Comparison of ENCODE assay signal across 23 cellular contexts in genomic region chr5:25090818-25091217, GRCh38.
"Had no signal": no experiment of that assay in that cellular context is flagged by ENCODE, and none has a peak within 500 bp of the region (broad histone marks: within the 10 kb centered on the region; RNA-seq: fewer than 3 reads in every experiment).

No MANE protein-coding gene starts in this region.

- DNase-seq: dermis blood vessel endothelial cell; foreskin melanocyte; head of caudate nucleus; left colon; left ventricle myocardium superior; mesenchymal stem cell; midbrain; nucleus accumbens; ovary; sigmoid colon; stimulated activated CD4-positive, alpha-beta T cell treated with anti-CD3 and anti-CD28 coated beads, Interleukin-2, amount 100 ng/mL, for 24 hours; stimulated activated CD4-positive, alpha-beta T cell treated with anti-CD3 and anti-CD28 coated beads, Interleukin-4, amount 100 ng/mL, for 4 hours; stimulated activated naive CD4-positive, alpha-beta T cell; stomach; thyroid gland had no signal

- H3K9me3 Mint-ChIP-seq: neural progenitor cell, type B pancreatic cell had no signal

- H3K9ac ChIP-seq: neural progenitor cell had no signal

- H3K79me2 ChIP-seq: hepatocyte had no signal

- H3K36me3 Mint-ChIP-seq: neural progenitor cell, type B pancreatic cell had no signal

- H3K27ac Mint-ChIP-seq: natural killer cell treated with Interleukin-12 subunit alpha and Interleukin-12 subunit beta and Interleukin-15 and Interleukin-18, amount 100 ng/mL, for 72 hours; neural progenitor cell; type B pancreatic cell had no signal

- H3K4me1 ChIP-seq: neural progenitor cell, right atrium auricular region, sigmoid colon, stomach, suprapubic skin, thyroid gland had no signal

- ATAC-seq: left colon; left ventricle myocardium superior; natural killer cell treated with Interleukin-12 subunit alpha and Interleukin-12 subunit beta and Interleukin-15 and Interleukin-18, amount 100 ng/mL, for 72 hours had no signal

- H3K27ac ChIP-seq: hepatocyte, neural progenitor cell, ovary, right atrium auricular region, sigmoid colon, skin epidermis, stomach, suprapubic skin, thyroid gland had no signal

- H3K36me3 ChIP-seq: neural progenitor cell, ovary, right atrium auricular region, sigmoid colon, stomach, suprapubic skin, thyroid gland had no signal

- H3K9me3 ChIP-seq: ovary, right atrium auricular region, sigmoid colon, stomach, suprapubic skin, thyroid gland had no signal

- H3K4me2 ChIP-seq: hepatocyte, neural progenitor cell had no signal

- H3K27me3 Mint-ChIP-seq: natural killer cell treated with Interleukin-12 subunit alpha and Interleukin-12 subunit beta and Interleukin-15 and Interleukin-18, amount 100 ng/mL, for 72 hours; type B pancreatic cell had no signal

- H3K27me3 ChIP-seq: hepatocyte, neural progenitor cell, ovary, right atrium auricular region, sigmoid colon, stomach, suprapubic skin, thyroid gland had no signal

- H3K4me3 Mint-ChIP-seq: natural killer cell treated with Interleukin-12 subunit alpha and Interleukin-12 subunit beta and Interleukin-15 and Interleukin-18, amount 100 ng/mL, for 72 hours; neural progenitor cell; type B pancreatic cell had no signal

- H3K4me1 Mint-ChIP-seq: neural progenitor cell had no signal

- H3K4me3 ChIP-seq: hepatocyte, lung, neural progenitor cell, ovary, right atrium auricular region, sigmoid colon, skin epidermis, stomach, suprapubic skin, thyroid gland had no signal

- H2AFZ ChIP-seq: hepatocyte, neural progenitor cell had no signal
